25 cellular contexts compared by ENCODE assay signal in the genomic region with DNA sequence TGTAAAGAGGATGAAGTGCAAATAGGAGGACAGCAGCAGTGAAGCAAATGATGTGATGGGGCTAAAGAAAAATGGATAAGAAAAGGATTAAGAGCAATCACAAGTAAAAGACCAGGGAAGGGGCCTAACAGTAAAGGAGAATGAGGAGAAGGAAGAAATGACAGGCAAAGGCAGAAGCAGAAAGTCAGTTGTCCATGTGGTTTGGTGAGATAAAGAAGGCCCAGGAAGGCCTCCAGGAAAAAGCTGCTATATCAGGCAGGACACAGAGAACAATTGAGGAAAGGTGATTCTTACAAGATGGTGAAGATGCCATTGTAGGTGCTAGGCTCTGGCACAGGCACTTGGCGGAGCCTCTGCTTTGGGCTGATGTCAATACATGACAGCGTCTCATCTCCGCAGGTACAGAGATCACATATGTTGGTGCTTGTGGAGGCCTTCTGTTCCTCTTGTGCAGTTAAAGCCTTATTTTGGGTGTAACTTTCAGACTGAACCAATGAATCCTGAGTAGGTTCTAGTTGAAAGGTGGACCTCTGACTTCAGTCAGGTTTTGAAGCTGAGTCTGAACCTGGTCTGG. TPM values are rescaled to one million over a fixed set of nuclear protein-coding genes. Genes with fewer than 3 reads are reported as not detected.
"Had no signal": no experiment of that assay in that cellular context is flagged by ENCODE, and none has a peak within 500 bp of the region (broad histone marks: within the 10 kb centered on the region; RNA-seq: fewer than 3 reads in every experiment).

No MANE protein-coding gene starts in this region.

- DNase-seq: IMR-90, Kasumi-1, MM.1S, NCI-H1092 treated with DMSO at 0.1 percent for 48 hours, NCI-H1436, NCI-H187, NCI-H2029, NCI-H2081 treated with DMSO at 0.1 percent for 48 hours, NCI-H2171, NCI-H226, NCI-H446, NCI-H510A, NCI-H524 treated with DMSO at 0.1 percent for 48 hours, NCI-H69, NCI-H774, PC-3, SHP77, SK-N-SH had no signal

- H3K9me3 ChIP-seq: SK-N-SH had no signal

- FAIRE-seq: HepG2 had no signal

- H3K4me2 ChIP-seq: KMS-11, SK-N-SH had no signal

- H3K27ac ChIP-seq: KMS-11, RWPE1 had no signal

- ATAC-seq: HepG2, Panc1, PC-3 had no signal

- H3K9ac ChIP-seq: KMS-11, SK-N-SH had no signal

RNA-seq across cellular contexts. Expression of gene RDM1, which starts 18.1 kb away (rescaled TPM):
- polyA plus RNA-seq: IMR-90 had no signal

RNA-seq across cellular contexts. Expression of gene LYZL6, which starts 31.1 kb away (rescaled TPM):
- total RNA-seq: HepG2, HT1080, IMR-90, M059J, PC-3, SK-MEL-5 had no signal
- polyA plus RNA-seq: HepG2, IMR-90, SK-N-SH had no signal

RNA-seq across cellular contexts. Expression of gene CCL5, which starts 32.3 kb away (rescaled TPM):
- total RNA-seq: HT1080, IMR-90, PC-3 had no signal
- polyA plus RNA-seq: IMR-90 had no signal

RNA-seq across cellular contexts. Expression of gene HEATR9, which starts 43.7 kb away (rescaled TPM):
- total RNA-seq: HepG2, HT1080, IMR-90, M059J, PC-3, SK-MEL-5 had no signal
- polyA plus RNA-seq: HepG2, IMR-90, SK-N-SH had no signal
